Comparison of ENCODE assay signal across 9 cellular contexts in the genomic region with DNA sequence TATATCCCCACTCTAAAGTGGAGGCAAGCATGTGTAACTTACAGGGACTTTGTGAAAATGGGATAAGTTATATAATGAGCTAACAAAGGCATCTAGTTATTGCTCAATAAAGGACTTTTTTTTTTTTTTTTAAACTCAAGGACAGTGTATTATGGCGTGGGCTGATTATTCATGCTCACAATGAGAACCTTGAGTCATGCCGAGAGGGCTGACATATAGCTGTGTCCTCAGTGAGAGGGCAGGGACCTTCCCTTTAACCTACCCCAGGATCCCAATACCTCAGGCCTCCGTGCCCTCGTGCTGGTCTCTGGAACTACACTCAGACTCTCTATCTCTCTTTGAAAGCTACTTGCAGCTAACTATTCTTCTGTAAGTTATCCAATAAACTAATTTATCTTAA.
DNase-seq lines count a peak whose midpoint lies in the region; ATAC-seq, FAIRE-seq and TF ChIP-seq lines count a peak whose summit lies in the region.
"Had no signal": no experiment of that assay in that cellular context is flagged by ENCODE, and none has a peak within 500 bp of the region (broad histone marks: within the 10 kb centered on the region; RNA-seq: fewer than 3 reads in every experiment).

No MANE protein-coding gene starts in this region.

- peak; percentile 47 for ATAC-seq in HG03378 (IDR thresholded peaks at IDR 0.05; ENCODE audit: unreplicated experiment)
- ATAC-seq in GM21717 (IDR thresholded peaks at IDR 0.05; ENCODE audit: unreplicated experiment), result no peak

- H3K4me1 ChIP-seq in mammary epithelial cell (ENCODE audit: insufficient read depth, low read length) (no peaks in the 10 kb centered on the region), skeletal muscle satellite cell (ENCODE audit: control insufficient read depth, insufficient read depth, low read length) (peaks cover 38% of the 10 kb centered on the region), kidney (ENCODE audit: control insufficient read depth in 1 of 2, insufficient read depth in 1 of 2, low read depth in 1 of 2, low read length in 2 of 2) (peaks cover 3 to 8% of the 10 kb centered on the region in 2 donors)

- H3K79me2 ChIP-seq in mammary epithelial cell (ENCODE audit: insufficient read depth, low read length), result no peaks in the 10 kb centered on the region

- no peak overlapping the region for H3K4me2 ChIP-seq in mammary epithelial cell (ENCODE audit: insufficient read depth, low read depth, low read length)
- peak overlapping the region; percentile 18 for H3K4me2 ChIP-seq in skeletal muscle satellite cell (ENCODE audit: low read length)

- CTCF ChIA-PET in mammary epithelial cell (lab: Charles Lee; ENCODE audit: low non-redundant PET), result interaction anchor here (0.6 to 0.7 kb wide), 2 partner anchors 8 to 86 kb away, joined by 5 to 7 read pairs; no protein-coding TSS in a partner anchor

- no peak overlapping the region for H3K27ac ChIP-seq in mammary epithelial cell (ENCODE audit: insufficient read depth, low read depth, low read length)
- peak overlapping the region in 1 of 2 donors; percentile 38 for H3K27ac ChIP-seq in kidney (ENCODE audit: low read depth in 2 of 2, low read length in 2 of 2)

- H3K27me3 ChIP-seq in mammary epithelial cell (ENCODE audit: insufficient read depth, low read length), result peaks cover 2% of the 10 kb centered on the region
- H3K27me3 ChIP-seq in skeletal muscle satellite cell (ENCODE audit: control insufficient read depth, insufficient read depth, low read length), result no peaks in the 10 kb centered on the region

- no peaks in the 10 kb centered on the region for H4K20me1 ChIP-seq in mammary epithelial cell (ENCODE audit: insufficient read depth, low read length)

- no peak overlapping the region for H2AFZ ChIP-seq in mammary epithelial cell (ENCODE audit: low read depth, low read length)

- FAIRE-seq in kidney (lab: Jason Lieb, UNC), result no peak
- FAIRE-seq: TTC549 had no signal

- H3K4me3 ChIP-seq in mammary epithelial cell (replicated peaks in 1 of 3; ENCODE audit: insufficient read depth in 1 of 3, low read depth in 2 of 3, low read length in 3 of 3) (no peak overlapping the region), skeletal muscle satellite cell (ENCODE audit: low read length) (no peak overlapping the region), kidney (ENCODE audit: low read length in 2 of 2) (no peak overlapping the region)

- WGBS in mammary epithelial cell (ENCODE audit: low coverage, missing lambda C conversion rate), result 54% methylated on average over 4 of the region's 4 CpGs

- dilution Hi-C loops in mammary epithelial cell (cut with HindIII; ENCODE audit: low sequenced_read_pairs), result loop anchor here (5.0 kb wide), 1 partner anchor 53 kb away; no protein-coding TSS in a partner anchor

- no TSS peak for BruUV-seq in mammary epithelial cell (replicated peaks; lab: Mats Ljungman, UMichigan)

- DNase-seq in Daoy (ENCODE audit: low read depth), result peak; percentile 67
- DNase-seq in mammary epithelial cell, result peak; percentile 72
- DNase-seq in hippocampal formation (lab: John Stamatoyannopoulos, UW), result no peak
- no peak for DNase-seq in NCI-H146 treated with DMSO at 0.1 percent for 48 hours (lab: John Stamatoyannopoulos, UW; ENCODE audit: unreplicated experiment)
- no peak for DNase-seq in kidney

- no peak for TF ChIP-seq CTCF in mammary epithelial cell (conservative IDR thresholded peaks at IDR 0.05 in 1 of 2, IDR thresholded peaks at IDR 0.05 in 1 of 2; ENCODE audit: extremely low read depth in 1 of 2, insufficient read depth in 1 of 2, low read depth in 1 of 2, low read length in 2 of 2)
- TF ChIP-seq CTCF in kidney (IDR thresholded peaks at IDR 0.05; ENCODE audit: borderline replicate concordance, extremely low read depth, insufficient read depth), result no peak

- intact Hi-C loops in mammary epithelial cell (cut with micrococcal nuclease) (loop anchor here (10.0 kb wide), 1 partner anchor 204 kb away; no protein-coding TSS in a partner anchor), kidney (cut with DNase I) (no loop called here)

- H3K9me3 ChIP-seq in mammary epithelial cell (replicated peaks; ENCODE audit: insufficient read depth, low read length) (no peaks in the 10 kb centered on the region), skeletal muscle satellite cell (replicated peaks; ENCODE audit: low read length) (no peaks in the 10 kb centered on the region), kidney (ENCODE audit: control insufficient read depth in 1 of 2, low read length in 2 of 2) (no peaks in the 10 kb centered on the region)

- H3K36me3 ChIP-seq in mammary epithelial cell (ENCODE audit: insufficient read depth, low read length) (no peaks in the 10 kb centered on the region), skeletal muscle satellite cell (ENCODE audit: insufficient read depth, low read length) (no peaks in the 10 kb centered on the region), kidney (ENCODE audit: control insufficient read depth in 1 of 2, insufficient read depth in 2 of 2, low read length in 2 of 2) (no peaks in the 10 kb centered on the region)

- in situ Hi-C loops in mammary epithelial cell (cut with MboI; ENCODE audit: low sequenced_read_pairs in 2 of 2), result no loop called here

- no peak overlapping the region for H3K9ac ChIP-seq in mammary epithelial cell (ENCODE audit: insufficient read depth, low read length)
- H3K9ac ChIP-seq in skeletal muscle satellite cell (ENCODE audit: low read depth, low read length), result no peak overlapping the region
- H3K9ac ChIP-seq in kidney (ENCODE audit: low read length in 2 of 2), result no peak overlapping the region

Comparison
In these comparisons a context has a peak if more than half of its experiments do, and no peak if none do; other contexts are left out.
1. DNase-seq: peak in Daoy (single experiment) and mammary epithelial cell (single experiment); none in hippocampal formation (0 of 2), NCI-H146 treated with DMSO at 0.1 percent for 48 hours (single experiment) and kidney (single experiment).